Comparison of ENCODE assay signal across 2 cellular contexts in the genomic region with DNA sequence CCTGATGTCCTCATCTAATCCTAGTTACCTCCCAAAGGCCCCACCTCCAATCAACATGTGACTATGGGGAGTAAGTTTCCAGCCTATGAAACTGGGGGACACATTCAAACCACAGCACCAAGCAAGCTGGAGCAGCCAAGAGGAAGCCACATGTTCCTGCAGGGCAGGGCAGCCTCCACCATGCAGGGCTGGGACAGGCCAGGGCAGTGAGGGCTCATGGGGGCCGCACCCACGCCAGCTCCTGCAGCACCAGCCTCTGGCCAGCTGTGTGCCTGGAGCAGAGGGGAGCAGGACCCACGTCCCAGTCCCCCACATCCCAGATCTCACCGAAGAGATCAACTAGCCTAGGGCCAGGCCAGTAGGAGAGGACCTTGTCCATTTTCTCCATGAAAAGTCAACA.
TF ChIP-seq lines count a peak whose summit lies in the region.

No MANE protein-coding gene starts in this region.

TF ChIP-seq in WTC11, 78 proteins besides CTCF, POLR2A, EP300 and RAD21 (continued from another document):
- TF ChIP-seq NFYB (CRISPR knock-in tag; conservative IDR thresholded peaks at IDR 0.05; ENCODE audit: low read depth) = no peak
- TF ChIP-seq, protein P1, sequence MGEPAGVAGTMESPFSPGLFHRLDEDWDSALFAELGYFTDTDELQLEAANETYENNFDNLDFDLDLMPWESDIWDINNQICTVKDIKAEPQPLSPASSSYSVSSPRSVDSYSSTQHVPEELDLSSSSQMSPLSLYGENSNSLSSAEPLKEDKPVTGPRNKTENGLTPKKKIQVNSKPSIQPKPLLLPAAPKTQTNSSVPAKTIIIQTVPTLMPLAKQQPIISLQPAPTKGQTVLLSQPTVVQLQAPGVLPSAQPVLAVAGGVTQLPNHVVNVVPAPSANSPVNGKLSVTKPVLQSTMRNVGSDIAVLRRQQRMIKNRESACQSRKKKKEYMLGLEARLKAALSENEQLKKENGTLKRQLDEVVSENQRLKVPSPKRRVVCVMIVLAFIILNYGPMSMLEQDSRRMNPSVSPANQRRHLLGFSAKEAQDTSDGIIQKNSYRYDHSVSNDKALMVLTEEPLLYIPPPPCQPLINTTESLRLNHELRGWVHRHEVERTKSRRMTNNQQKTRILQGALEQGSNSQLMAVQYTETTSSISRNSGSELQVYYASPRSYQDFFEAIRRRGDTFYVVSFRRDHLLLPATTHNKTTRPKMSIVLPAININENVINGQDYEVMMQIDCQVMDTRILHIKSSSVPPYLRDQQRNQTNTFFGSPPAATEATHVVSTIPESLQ (CRISPR knock-in tag; IDR thresholded peaks at IDR 0.05) = no peak
- no peak for TF ChIP-seq SMAD3 (CRISPR knock-in tag; IDR thresholded peaks at IDR 0.05; ENCODE audit: borderline replicate concordance)
- TF ChIP-seq TCF7 (CRISPR knock-in tag; IDR thresholded peaks at IDR 0.05; ENCODE audit: low read depth) = no peak

TF ChIP-seq in H1, 55 proteins besides CTCF, POLR2A, EP300 and RAD21 (continued from another document):
- TF ChIP-seq EZH2 (IDR thresholded peaks at IDR 0.05; ENCODE audit: low read depth, low read length, severe bottlenecking) (no peak), SUZ12 (IDR thresholded peaks at IDR 0.05; ENCODE audit: low read length) (no peak), SIRT6 (IDR thresholded peaks at IDR 0.05; ENCODE audit: low read length) (no peak)
TF ChIP-seq in H1: peak in this region for 0.
